In genomic region chr14:42334931-42335330, GRCh38 we compare ENCODE assay signal across 11 cellular contexts.
"Had no signal": no experiment of that assay in that cellular context is flagged by ENCODE, and none has a peak within 500 bp of the region (broad histone marks: within the 10 kb centered on the region; RNA-seq: fewer than 3 reads in every experiment).

No MANE protein-coding gene starts in this region.

- H3K36me3 ChIP-seq: HAP-1 had no signal

- H3K9me3 ChIP-seq: HAP-1 had no signal

- H3K4me3 Mint-ChIP-seq: GM23338, H9, HFFc6 had no signal

- FAIRE-seq: H1, H54 had no signal

- H2AFZ ChIP-seq: GM23248, GM23338 had no signal

- H3K4me1 ChIP-seq: HAP-1 had no signal

- DNase-seq: GM23248, GOT3, H7, H9, HCEC 1CT, HFFc6 had no signal

- H3K4me3 ChIP-seq: GM23248, GM23338, HAP-1 had no signal

- H3K27ac Mint-ChIP-seq: GM23338, H9, HFFc6 had no signal

- ATAC-seq: HCT116 had no signal

- H3K9ac ChIP-seq: GM23248 had no signal

- H3K27ac ChIP-seq: GM23248 had no signal
